ENCODE assay signal across 1 cellular context in the genomic region with DNA sequence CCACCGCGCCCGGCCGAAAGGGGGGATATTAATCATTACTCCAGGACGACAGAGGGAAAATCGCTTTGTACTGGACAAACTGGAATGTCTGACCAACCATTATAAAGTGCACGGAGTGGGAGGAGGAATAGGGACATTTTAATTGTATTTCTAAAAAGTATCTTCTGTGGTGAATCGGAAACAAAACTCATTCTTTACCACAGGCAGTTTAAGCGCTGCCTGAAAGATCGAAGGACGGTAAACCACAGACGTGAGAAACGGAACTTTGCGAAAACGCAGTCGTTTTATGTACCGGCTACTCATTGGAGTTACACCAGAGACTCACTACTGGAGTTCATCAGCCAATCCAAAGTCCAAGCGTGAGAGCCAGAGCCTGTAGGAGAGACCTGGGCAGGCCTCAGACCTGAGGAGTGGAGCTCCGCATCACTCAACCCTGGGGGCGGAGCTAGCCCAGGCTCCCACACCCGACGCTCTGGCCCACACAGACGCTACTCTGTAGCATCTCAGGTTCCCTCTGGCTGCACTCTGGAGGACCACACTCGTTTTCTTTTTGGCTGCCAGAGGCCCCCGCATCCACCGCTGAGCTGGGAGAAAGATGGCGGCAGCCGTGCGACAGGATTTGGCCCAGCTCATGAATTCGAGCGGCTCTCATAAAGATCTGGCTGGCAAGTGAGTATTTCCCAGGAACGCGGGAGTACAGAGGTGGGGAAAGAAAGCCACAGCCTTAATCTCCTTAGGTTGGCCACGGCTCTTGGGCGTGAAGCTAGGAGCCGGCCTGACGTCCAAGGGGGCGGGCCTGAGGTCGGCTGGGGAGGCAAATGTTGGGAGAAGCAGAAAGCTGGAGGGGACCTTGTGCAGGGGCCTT.
TF ChIP-seq lines count a peak whose summit lies in the region.

Gene COPS4 (plus strand): TSS at position 554 of the 865 bp plus-strand sequence. CDS start 42 bp downstream, at position 596.

TF ChIP-seq in HepG2, 621 proteins besides CTCF, POLR2A, EP300 and RAD21 (continued from another document and continues in another):
- TF ChIP-seq GABPA (IDR thresholded peaks at IDR 0.05; ENCODE audit: low read depth, low read length), result peak; percentile 27; the same call in 1 of the 2 replicates
- TF ChIP-seq GABPA (CRISPR knock-in tag; IDR thresholded peaks at IDR 0.05; ENCODE audit: low read depth), result peak; percentile 90
- peak; percentile 27; the same call in 1 of the 2 replicates for TF ChIP-seq AFF4 (CRISPR knock-in tag; IDR thresholded peaks at IDR 0.05)
- TF ChIP-seq TBL1XR1 (IDR thresholded peaks at IDR 0.05; ENCODE audit: borderline replicate concordance, low read length, partially characterized antibody), result peak; percentile 76
- peak; percentile 83 for TF ChIP-seq ZFP91 (CRISPR knock-in tag; IDR thresholded peaks at IDR 0.05; ENCODE audit: borderline replicate concordance)
- peak; percentile 97 for TF ChIP-seq RFXAP (CRISPR knock-in tag; IDR thresholded peaks at IDR 0.05; ENCODE audit: borderline replicate concordance)
- TF ChIP-seq SOX13 (IDR thresholded peaks at IDR 0.05), result 0 out of 2 replicates have a peak, but pooled peaks have one; percentile 24
- TF ChIP-seq SOX13 (CRISPR knock-in tag; conservative IDR thresholded peaks at IDR 0.05 in 1 of 2, IDR thresholded peaks at IDR 0.05 in 1 of 2), result peak in 1 of 2 experiments; percentile 59; a peak in 2 of 4 replicates
- TF ChIP-seq IKZF4 (CRISPR knock-in tag; IDR thresholded peaks at IDR 0.05; ENCODE audit: borderline replicate concordance, low read depth, not compliant biosample characterization), result peak; percentile 56
- TF ChIP-seq GMEB2 (CRISPR knock-in tag; IDR thresholded peaks at IDR 0.05; ENCODE audit: low read depth), result 0 out of 2 replicates have a peak, but pooled peaks have one; percentile 20
- TF ChIP-seq, protein P1, sequence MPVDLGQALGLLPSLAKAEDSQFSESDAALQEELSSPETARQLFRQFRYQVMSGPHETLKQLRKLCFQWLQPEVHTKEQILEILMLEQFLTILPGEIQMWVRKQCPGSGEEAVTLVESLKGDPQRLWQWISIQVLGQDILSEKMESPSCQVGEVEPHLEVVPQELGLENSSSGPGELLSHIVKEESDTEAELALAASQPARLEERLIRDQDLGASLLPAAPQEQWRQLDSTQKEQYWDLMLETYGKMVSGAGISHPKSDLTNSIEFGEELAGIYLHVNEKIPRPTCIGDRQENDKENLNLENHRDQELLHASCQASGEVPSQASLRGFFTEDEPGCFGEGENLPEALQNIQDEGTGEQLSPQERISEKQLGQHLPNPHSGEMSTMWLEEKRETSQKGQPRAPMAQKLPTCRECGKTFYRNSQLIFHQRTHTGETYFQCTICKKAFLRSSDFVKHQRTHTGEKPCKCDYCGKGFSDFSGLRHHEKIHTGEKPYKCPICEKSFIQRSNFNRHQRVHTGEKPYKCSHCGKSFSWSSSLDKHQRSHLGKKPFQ (CRISPR knock-in tag; IDR thresholded peaks at IDR 0.05; ENCODE audit: insufficient replicate concordance), result peak; percentile 52
- TF ChIP-seq ZNF143 (CRISPR knock-in tag; IDR thresholded peaks at IDR 0.05), result peak; percentile 63
- TF ChIP-seq HNRNPL (IDR thresholded peaks at IDR 0.05; ENCODE audit: low read depth, low read length), result 0 out of 2 replicates have a peak, but pooled peaks have one; percentile 29
- peak; percentile 76; the same call in 1 of the 2 replicates for TF ChIP-seq ZNF230 (CRISPR knock-in tag; IDR thresholded peaks at IDR 0.05)
- TF ChIP-seq NRL (CRISPR knock-in tag; IDR thresholded peaks at IDR 0.05; ENCODE audit: borderline replicate concordance), result peak; percentile 65; the same call in 1 of the 2 replicates
- TF ChIP-seq ZNF670 (CRISPR knock-in tag; IDR thresholded peaks at IDR 0.05; ENCODE audit: borderline replicate concordance), result peak; percentile 69; the same call in 1 of the 2 replicates
- peak; percentile 95 for TF ChIP-seq THAP11 (CRISPR knock-in tag; IDR thresholded peaks at IDR 0.05)
- TF ChIP-seq, protein P2, sequence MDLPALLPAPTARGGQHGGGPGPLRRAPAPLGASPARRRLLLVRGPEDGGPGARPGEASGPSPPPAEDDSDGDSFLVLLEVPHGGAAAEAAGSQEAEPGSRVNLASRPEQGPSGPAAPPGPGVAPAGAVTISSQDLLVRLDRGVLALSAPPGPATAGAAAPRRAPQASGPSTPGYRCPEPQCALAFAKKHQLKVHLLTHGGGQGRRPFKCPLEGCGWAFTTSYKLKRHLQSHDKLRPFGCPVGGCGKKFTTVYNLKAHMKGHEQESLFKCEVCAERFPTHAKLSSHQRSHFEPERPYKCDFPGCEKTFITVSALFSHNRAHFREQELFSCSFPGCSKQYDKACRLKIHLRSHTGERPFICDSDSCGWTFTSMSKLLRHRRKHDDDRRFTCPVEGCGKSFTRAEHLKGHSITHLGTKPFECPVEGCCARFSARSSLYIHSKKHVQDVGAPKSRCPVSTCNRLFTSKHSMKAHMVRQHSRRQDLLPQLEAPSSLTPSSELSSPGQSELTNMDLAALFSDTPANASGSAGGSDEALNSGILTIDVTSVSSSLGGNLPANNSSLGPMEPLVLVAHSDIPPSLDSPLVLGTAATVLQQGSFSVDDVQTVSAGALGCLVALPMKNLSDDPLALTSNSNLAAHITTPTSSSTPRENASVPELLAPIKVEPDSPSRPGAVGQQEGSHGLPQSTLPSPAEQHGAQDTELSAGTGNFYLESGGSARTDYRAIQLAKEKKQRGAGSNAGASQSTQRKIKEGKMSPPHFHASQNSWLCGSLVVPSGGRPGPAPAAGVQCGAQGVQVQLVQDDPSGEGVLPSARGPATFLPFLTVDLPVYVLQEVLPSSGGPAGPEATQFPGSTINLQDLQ (CRISPR knock-in tag; IDR thresholded peaks at IDR 0.05), result peak; percentile 75
- no peak for TF ChIP-seq CHD2 (IDR thresholded peaks at IDR 0.05; ENCODE audit: low read depth, low read length)
- no peak for TF ChIP-seq ATAD3A (CRISPR knock-in tag; IDR thresholded peaks at IDR 0.05)
- no peak for TF ChIP-seq ZNF260 (CRISPR knock-in tag; IDR thresholded peaks at IDR 0.05; ENCODE audit: borderline replicate concordance, low read depth)
- TF ChIP-seq TBX2 (CRISPR knock-in tag; IDR thresholded peaks at IDR 0.05; ENCODE audit: borderline replicate concordance), result peak; percentile 89
- no peak for TF ChIP-seq ZNF207 (IDR thresholded peaks at IDR 0.05; ENCODE audit: borderline replicate concordance)
- TF ChIP-seq ZNF792 (CRISPR knock-in tag; IDR thresholded peaks at IDR 0.05), result peak; percentile 64
- peak; percentile 42; the same call in 1 of the 2 replicates for TF ChIP-seq ZFP41 (CRISPR knock-in tag; IDR thresholded peaks at IDR 0.05; ENCODE audit: borderline replicate concordance)
- peak; percentile 77 for TF ChIP-seq ZNF343 (CRISPR knock-in tag; IDR thresholded peaks at IDR 0.05)
- TF ChIP-seq XBP1 (CRISPR knock-in tag; IDR thresholded peaks at IDR 0.05), result no peak
- TF ChIP-seq ZFP82 (CRISPR knock-in tag; IDR thresholded peaks at IDR 0.05; ENCODE audit: borderline replicate concordance), result no peak
- no peak for TF ChIP-seq ZNF549 (CRISPR knock-in tag; IDR thresholded peaks at IDR 0.05)
- TF ChIP-seq MIER2 (CRISPR knock-in tag; IDR thresholded peaks at IDR 0.05), result peak; percentile 80
- TF ChIP-seq PHF8 (CRISPR knock-in tag; IDR thresholded peaks at IDR 0.05), result peak; percentile 88
- TF ChIP-seq ZNF30 (CRISPR knock-in tag; IDR thresholded peaks at IDR 0.05), result no peak
- TF ChIP-seq ZNF775 (CRISPR knock-in tag; IDR thresholded peaks at IDR 0.05; ENCODE audit: borderline replicate concordance), result 0 out of 2 replicates have a peak, but pooled peaks have one; percentile 48
- TF ChIP-seq PTBP1 (IDR thresholded peaks at IDR 0.05; ENCODE audit: low read depth, low read length, poor library complexity, severe bottlenecking), result no peak
- TF ChIP-seq ONECUT2 (CRISPR knock-in tag; IDR thresholded peaks at IDR 0.05), result peak; percentile 67; the same call in 1 of the 2 replicates
- no peak; the same call in 1 of the 2 replicates for TF ChIP-seq SIX1 (CRISPR knock-in tag; IDR thresholded peaks at IDR 0.05; ENCODE audit: borderline replicate concordance)
- no peak for TF ChIP-seq ZSCAN12 (CRISPR knock-in tag; IDR thresholded peaks at IDR 0.05)
- TF ChIP-seq ZNF292 (CRISPR knock-in tag; IDR thresholded peaks at IDR 0.05; ENCODE audit: borderline replicate concordance, low read depth), result no peak
- TF ChIP-seq SRSF1 (optimal IDR thresholded peaks at IDR 0.05; ENCODE audit: low read depth, low read length), result peak; percentile 87
- no peak for TF ChIP-seq ZNF674 (CRISPR knock-in tag; IDR thresholded peaks at IDR 0.05; ENCODE audit: low read depth)
- TF ChIP-seq SRSF4 (IDR thresholded peaks at IDR 0.05; ENCODE audit: low read depth, low read length, poor library complexity, severe bottlenecking), result no peak
- peak; percentile 96 for TF ChIP-seq TAF1 (CRISPR knock-in tag; IDR thresholded peaks at IDR 0.05)
- TF ChIP-seq MBD4 (IDR thresholded peaks at IDR 0.05; ENCODE audit: borderline replicate concordance, low read length), result no peak; the same call in 1 of the 2 replicates
- no peak for TF ChIP-seq MNT (IDR thresholded peaks at IDR 0.05)
- TF ChIP-seq USF2 (IDR thresholded peaks at IDR 0.05; ENCODE audit: low read depth, low read length), result no peak
- no peak for TF ChIP-seq USF2 (CRISPR knock-in tag; IDR thresholded peaks at IDR 0.05; ENCODE audit: borderline replicate concordance)
- no peak; the same call in 1 of the 2 replicates for TF ChIP-seq ZSCAN9 (CRISPR knock-in tag; IDR thresholded peaks at IDR 0.05; ENCODE audit: borderline replicate concordance)
- TF ChIP-seq PAWR (CRISPR knock-in tag; IDR thresholded peaks at IDR 0.05; ENCODE audit: borderline replicate concordance), result no peak
